In genomic region chr1:105565006-105565405, GRCh38 we compare ENCODE assay signal across 34 cellular contexts.
"Had no signal": no experiment of that assay in that cellular context is flagged by ENCODE, and none has a peak within 500 bp of the region (broad histone marks: within the 10 kb centered on the region; RNA-seq: fewer than 3 reads in every experiment).

No MANE protein-coding gene starts in this region.

- H3K36me3 ChIP-seq: MG63 had no signal

- H3K9ac ChIP-seq: KMS-11 had no signal

- DNase-seq: Karpas-422, Kasumi-1, MG63, MM.1S, MV-4-11, NCI-H1048, NCI-H1092, NCI-H1092 treated with DMSO at 0.1 percent for 48 hours, NCI-H1105, NCI-H1105 treated with DMSO at 0.1 percent for 48 hours, NCI-H1417, NCI-H1417 treated with DMSO at 0.1 percent for 48 hours, NCI-H1436, NCI-H1436 treated with DMSO at 0.1 percent for 48 hours, NCI-H146, NCI-H1694, NCI-H1694 treated with DMSO at 0.1 percent for 48 hours, NCI-H187, NCI-H187 treated with DMSO at 0.1 percent for 48 hours, NCI-H1930, NCI-H2029, NCI-H2029 treated with DMSO at 0.1 percent for 48 hours, NCI-H2081, NCI-H2081 treated with DMSO at 0.1 percent for 48 hours, NCI-H2107, NCI-H2171, NCI-H2171 treated with DMSO at 0.1 percent for 48 hours, NCI-H2227 treated with DMSO at 0.1 percent for 48 hours, NCI-H226, NCI-H345, NCI-H446, NCI-H446 treated with DMSO at 0.1 percent for 48 hours, NCI-H510A had no signal

- H3K4me3 ChIP-seq: MG63 had no signal

- H3K9me3 ChIP-seq: MG63 had no signal

- H3K27ac ChIP-seq: KMS-11 had no signal

- H3K4me2 ChIP-seq: KMS-11 had no signal

- H3K27me3 ChIP-seq: MG63 had no signal
